ENCODE assay signal across 16 cellular contexts in genomic region chr16:28191364-28191985, GRCh38. TPM values are rescaled to one million over a fixed set of nuclear protein-coding genes. Genes with fewer than 3 reads are reported as not detected.
DNase-seq lines count a peak whose midpoint lies in the region; ATAC-seq, FAIRE-seq and TF ChIP-seq lines count a peak whose summit lies in the region.
"Had no signal": no experiment of that assay in that cellular context is flagged by ENCODE, and none has a peak within 500 bp of the region (broad histone marks: within the 10 kb centered on the region; RNA-seq: fewer than 3 reads in every experiment).

No MANE protein-coding gene starts in this region.

- DNase-seq in MCF 10A (ENCODE audit: unreplicated experiment): peak; percentile 53
- no peak for DNase-seq in breast epithelium (ENCODE audit: low spot score in 2 of 2)
- DNase-seq in activated T-helper 1 cell treated with anti-CD3 and anti-CD28 coated beads, Interleukin-12 subunit alpha, Interleukin-12 subunit beta, Interleukin-2, Interleukin-4 antibody, amounts not matched to agents 30 ng/mL and 10 ng/mL and 1 ng/mL, durations not matched to agents 14 hours and 24 hours and 36 hours (ENCODE audit: low spot score): no peak
- DNase-seq in kidney glomerular epithelial cell (lab: John Stamatoyannopoulos, UW): peak; percentile 15
- no peak for DNase-seq in urothelium cell line (ENCODE audit: low spot score)
- no peak for DNase-seq in NOMO-1 (lab: John Stamatoyannopoulos, UW; ENCODE audit: unreplicated experiment in 2 of 2)
- DNase-seq: aorta; dermis blood vessel endothelial cell; midbrain; NCI-H510A treated with DMSO at 0.1 percent for 48 hours; posterior cingulate gyrus; RPMI8226; stimulated activated CD4-positive, alpha-beta T cell treated with anti-CD3 and anti-CD28 coated beads, Interleukin-15, amount 100 ng/mL, for 24 hours had no signal

- no peaks in the 10 kb centered on the region for H3K27me3 Mint-ChIP-seq in MCF 10A (ENCODE audit: insufficient read depth, unreplicated experiment)
- no peaks in the 10 kb centered on the region for H3K27me3 Mint-ChIP-seq in activated T-helper 1 cell treated with anti-CD3 and anti-CD28 coated beads, Interleukin-12 subunit alpha, Interleukin-12 subunit beta, Interleukin-2, Interleukin-4 antibody, amounts not matched to agents 30 ng/mL and 10 ng/mL and 1 ng/mL, durations not matched to agents 14 hours and 24 hours and 36 hours (ENCODE audit: insufficient read depth)

- no TSS peak for BruUV-seq in MCF 10A (replicated peaks; lab: Mats Ljungman, UMichigan)

- H3K4me3 Mint-ChIP-seq in MCF 10A (ENCODE audit: unreplicated experiment): no peak overlapping the region
- no peak overlapping the region for H3K4me3 Mint-ChIP-seq in activated T-helper 1 cell treated with anti-CD3 and anti-CD28 coated beads, Interleukin-12 subunit alpha, Interleukin-12 subunit beta, Interleukin-2, Interleukin-4 antibody, amounts not matched to agents 30 ng/mL and 10 ng/mL and 1 ng/mL, durations not matched to agents 14 hours and 24 hours and 36 hours

- H3K27ac Mint-ChIP-seq in MCF 10A (ENCODE audit: low read depth, unreplicated experiment): peak overlapping the region; percentile 91
- H3K27ac Mint-ChIP-seq in activated T-helper 1 cell treated with anti-CD3 and anti-CD28 coated beads, Interleukin-12 subunit alpha, Interleukin-12 subunit beta, Interleukin-2, Interleukin-4 antibody, amounts not matched to agents 30 ng/mL and 10 ng/mL and 1 ng/mL, durations not matched to agents 14 hours and 24 hours and 36 hours: peak overlapping the region; percentile 72

- H3K36me3 Mint-ChIP-seq in MCF 10A (ENCODE audit: insufficient read depth, unreplicated experiment): peaks cover 37% of the 10 kb centered on the region
- peaks cover 36% of the 10 kb centered on the region for H3K36me3 Mint-ChIP-seq in activated T-helper 1 cell treated with anti-CD3 and anti-CD28 coated beads, Interleukin-12 subunit alpha, Interleukin-12 subunit beta, Interleukin-2, Interleukin-4 antibody, amounts not matched to agents 30 ng/mL and 10 ng/mL and 1 ng/mL, durations not matched to agents 14 hours and 24 hours and 36 hours (ENCODE audit: low read depth)

- ATAC-seq in HG02763 (IDR thresholded peaks at IDR 0.05; ENCODE audit: unreplicated experiment) (no peak), HG03095 (IDR thresholded peaks at IDR 0.05; ENCODE audit: unreplicated experiment) (no peak)
- ATAC-seq: GM12878 had no signal

- TF ChIP-seq CTCF in MCF 10A (IDR thresholded peaks at IDR 0.05; ENCODE audit: unreplicated experiment) (no peak), breast epithelium (IDR thresholded peaks at IDR 0.05) (no peak)

- H3K9me3 ChIP-seq in breast epithelium: no peaks in the 10 kb centered on the region

- intact Hi-C loops in MCF 10A (cut with micrococcal nuclease): no loop called here
- intact Hi-C loops in breast epithelium (cut with DNase I; ENCODE audit: low total_unique reads): no loop called here
- intact Hi-C loops in activated T-helper 1 cell treated with anti-CD3 and anti-CD28 coated beads, Interleukin-12 subunit alpha, Interleukin-12 subunit beta, Interleukin-2, Interleukin-4 antibody, amounts not matched to agents 30 ng/mL and 10 ng/mL and 1 ng/mL, durations not matched to agents 14 hours and 24 hours and 36 hours (cut with micrococcal nuclease): no loop called here

- no peaks in the 10 kb centered on the region for H3K36me3 ChIP-seq in breast epithelium

- no peak for FAIRE-seq in urothelium cell line (lab: Jason Lieb, UNC)
- FAIRE-seq: GM12878 had no signal

- POLR2A ChIA-PET in MCF 10A (lab: Yijun Ruan, JAX): interaction anchor here (0.8 to 3.8 kb wide), 7 partner anchors 9 to 631 kb away, joined by 3 to 41 read pairs (median 6); partner anchors contain the start of gene XPO6

- H3K9me3 Mint-ChIP-seq in MCF 10A (ENCODE audit: unreplicated experiment): no peaks in the 10 kb centered on the region
- no peaks in the 10 kb centered on the region for H3K9me3 Mint-ChIP-seq in activated T-helper 1 cell treated with anti-CD3 and anti-CD28 coated beads, Interleukin-12 subunit alpha, Interleukin-12 subunit beta, Interleukin-2, Interleukin-4 antibody, amounts not matched to agents 30 ng/mL and 10 ng/mL and 1 ng/mL, durations not matched to agents 14 hours and 24 hours and 36 hours

- peak overlapping the region in 1 of 2 donors; percentile 2 for H3K27ac ChIP-seq in breast epithelium

- H3K4me1 ChIP-seq in breast epithelium: no peaks in the 10 kb centered on the region

- H3K4me3 ChIP-seq in breast epithelium: no peak overlapping the region
- H3K4me3 ChIP-seq: GM12878 had no signal

- no peaks in the 10 kb centered on the region for H3K27me3 ChIP-seq in breast epithelium

- no peak for TF ChIP-seq POLR2A in breast epithelium (IDR thresholded peaks at IDR 0.05)

- peaks cover 33% of the 10 kb centered on the region for H3K4me1 Mint-ChIP-seq in MCF 10A (ENCODE audit: insufficient read depth, unreplicated experiment)
- peaks cover 95% of the 10 kb centered on the region for H3K4me1 Mint-ChIP-seq in activated T-helper 1 cell treated with anti-CD3 and anti-CD28 coated beads, Interleukin-12 subunit alpha, Interleukin-12 subunit beta, Interleukin-2, Interleukin-4 antibody, amounts not matched to agents 30 ng/mL and 10 ng/mL and 1 ng/mL, durations not matched to agents 14 hours and 24 hours and 36 hours (ENCODE audit: low read depth)

- CTCF ChIA-PET in MCF 10A (lab: Yijun Ruan, JAX): interaction anchor here (0.5 to 4.7 kb wide), 3 partner anchors 18 to 47 kb away, joined by 3 to 16 read pairs (median 4); no protein-coding TSS in a partner anchor

RNA-seq across cellular contexts. Expression of gene XPO6, which starts 20.3 kb away (rescaled TPM):
- total RNA-seq in MCF 10A (2022) (184 and 200 TPM in 2 replicates), breast epithelium (10 to 100 TPM; 66.4 to 84.6 (median 67.4) TPM)
- 213 and 225 TPM in 2 replicates for total RNA-seq in activated T-helper 1 cell treated with anti-CD3 and anti-CD28 coated beads, Interleukin-12 subunit alpha, Interleukin-12 subunit beta, Interleukin-2, Interleukin-4 antibody, amounts not matched to agents 30 ng/mL and 10 ng/mL and 1 ng/mL, durations not matched to agents 14 hours and 24 hours and 36 hours

Comparison
In these comparisons a context has a peak if more than half of its experiments do, and no peak if none do; other contexts are left out.
1. DNase-seq: peak in MCF 10A (single experiment) and kidney glomerular epithelial cell (single experiment); none in breast epithelium (0 of 2), activated T-helper 1 cell treated with anti-CD3 and anti-CD28 coated beads, Interleukin-12 subunit alpha, Interleukin-12 subunit beta, Interleukin-2, Interleukin-4 antibody, amounts not matched to agents 30 ng/mL and 10 ng/mL and 1 ng/mL, durations not matched to agents 14 hours and 24 hours and 36 hours (single experiment), urothelium cell line (single experiment) and NOMO-1 (0 of 2).